In genomic region chr1:38873027-38873969, GRCh38 we compare ENCODE assay signal across 8 cellular contexts. TPM values are rescaled to one million over a fixed set of nuclear protein-coding genes. Genes with fewer than 3 reads are reported as not detected.
A peak's percentile ranks its signal among the peaks of the same experiment; 100 is the strongest.
DNase-seq lines count a peak whose midpoint lies in the region; ATAC-seq and TF ChIP-seq lines count a peak whose summit lies in the region.

TSS of gene MYCBP (minus strand) at chr1:38873348. CDS start at chr1:38873305, 43 bp downstream.

- DNase-seq in Daoy (ENCODE audit: low read depth) (peak; percentile 99), GOT3 (lab: John Stamatoyannopoulos, UW) (peak; percentile 92), LNCaP clone FGC (ENCODE audit: low read depth) (peak; percentile 89), RWPE1 (ENCODE audit: low spot score) (peak; percentile 99), fibroblast of mammary gland (ENCODE audit: low read depth) (peak; percentile 93)
- DNase-seq in naive thymus-derived CD8-positive, alpha-beta T cell = peak; percentile 95 to 99 (median 96)
- DNase-seq in stimulated activated naive CD4-positive, alpha-beta T cell (lab: John Stamatoyannopoulos, UW) = peak; percentile 92 to 96 (median 95)

- H3K4me3 ChIP-seq in LNCaP clone FGC (ENCODE audit: low read depth, low read length) (peak within 1 kb of the TSS; percentile 89), fibroblast of mammary gland (ENCODE audit: control insufficient read depth, low read depth, low read length) (peak within 1 kb of the TSS; percentile 94)

- peak; percentile 100 for ATAC-seq in activated T-helper 17 cell treated with anti-CD3 and anti-CD28 coated beads, Interleukin-2, amount 50 U/mL, for 72 hours (replicated peaks)
- peak; percentile 97 to 99 for ATAC-seq in naive thymus-derived CD8-positive, alpha-beta T cell

- peak within 1 kb of the TSS; percentile 78 for H3K27ac ChIP-seq in RWPE1

- CTCF ChIA-PET in RWPE1 (lab: Yijun Ruan, JAX) = interaction anchor here (0.7 kb wide), 1 partner anchor 11 kb away, joined by 3 read pairs; no protein-coding TSS in a partner anchor

- peaks cover 13% of the 10 kb centered on the region for H3K4me1 Mint-ChIP-seq in activated T-helper 17 cell treated with anti-CD3 and anti-CD28 coated beads, Interleukin-2, amount 50 U/mL, for 72 hours
- peaks cover 12 to 41% (median 35%) of the 10 kb centered on the region in 4 donors for H3K4me1 Mint-ChIP-seq in naive thymus-derived CD8-positive, alpha-beta T cell

- peak within 1 kb of the TSS; percentile 73 for H3K27ac Mint-ChIP-seq in activated T-helper 17 cell treated with anti-CD3 and anti-CD28 coated beads, Interleukin-2, amount 50 U/mL, for 72 hours
- peak within 1 kb of the TSS; percentile 70 to 97 (median 94) for H3K27ac Mint-ChIP-seq in naive thymus-derived CD8-positive, alpha-beta T cell

- H3K4me3 Mint-ChIP-seq in activated T-helper 17 cell treated with anti-CD3 and anti-CD28 coated beads, Interleukin-2, amount 50 U/mL, for 72 hours = peak within 1 kb of the TSS; percentile 82
- peak within 1 kb of the TSS; percentile 82 to 95 (median 93) for H3K4me3 Mint-ChIP-seq in naive thymus-derived CD8-positive, alpha-beta T cell

- TF ChIP-seq CTCF in LNCaP clone FGC (IDR thresholded peaks at IDR 0.05; ENCODE audit: control insufficient read depth, extremely low read depth, insufficient read depth) (no peak; the same call in 1 of the 2 replicates), RWPE1 (conservative IDR thresholded peaks at IDR 0.05; ENCODE audit: low read depth) (no peak), fibroblast of mammary gland (conservative IDR thresholded peaks at IDR 0.05; ENCODE audit: control insufficient read depth, insufficient read depth, low read depth, low read length) (no peak)

- POLR2A ChIA-PET in RWPE1 (lab: Yijun Ruan, JAX; ENCODE audit: low non-redundant PET) = interaction anchor here (1.0 kb wide), 1 partner anchor 153 kb away, joined by 3 read pairs; the partner anchor contains the start of gene NDUFS5
- POLR2A ChIA-PET in naive thymus-derived CD8-positive, alpha-beta T cell (lab: Charles Lee) = interaction anchor here (0.7 to 1.9 kb wide), 6 partner anchors 8 to 159 kb away, joined by 3 to 14 read pairs (median 7); partner anchors contain the start of genes GJA9, NDUFS5 and RRAGC

- H3K27me3 Mint-ChIP-seq in activated T-helper 17 cell treated with anti-CD3 and anti-CD28 coated beads, Interleukin-2, amount 50 U/mL, for 72 hours = no peaks in the 10 kb centered on the region
- peaks cover 0 to 2% (median 0%) of the 10 kb centered on the region in 5 donors for H3K27me3 Mint-ChIP-seq in naive thymus-derived CD8-positive, alpha-beta T cell

- peaks cover 12% of the 10 kb centered on the region for H3K36me3 Mint-ChIP-seq in activated T-helper 17 cell treated with anti-CD3 and anti-CD28 coated beads, Interleukin-2, amount 50 U/mL, for 72 hours (ENCODE audit: low read depth)
- peaks cover 0 to 2% (median 0%) of the 10 kb centered on the region in 3 donors for H3K36me3 Mint-ChIP-seq in naive thymus-derived CD8-positive, alpha-beta T cell

- H3K9me3 Mint-ChIP-seq in activated T-helper 17 cell treated with anti-CD3 and anti-CD28 coated beads, Interleukin-2, amount 50 U/mL, for 72 hours = no peaks in the 10 kb centered on the region
- H3K9me3 Mint-ChIP-seq in naive thymus-derived CD8-positive, alpha-beta T cell = no peaks in the 10 kb centered on the region

RNA-seq across cellular contexts. Expression of gene MYCBP, which starts in this region (rescaled TPM):
- 56.9 and 60.0 TPM in 2 replicates for total RNA-seq in Daoy (2014; rRNA removed; shearing (Covaris generic))
- 10 to 100 TPM; 15.5 to 40.5 TPM for total RNA-seq in activated T-helper 17 cell treated with anti-CD3 and anti-CD28 coated beads, Interleukin-2, amount 50 U/mL, for 72 hours
- total RNA-seq in naive thymus-derived CD8-positive, alpha-beta T cell = 10 to 100 TPM; 12.4 to 13.8 TPM
- polyA plus RNA-seq in naive thymus-derived CD8-positive, alpha-beta T cell = 10 to 100 TPM; 49.6 to 63.8 (median 59.5) TPM

Comparison
In these comparisons a context has a peak if more than half of its experiments do, and no peak if none do; other contexts are left out.
1. Peak in every context shown above with its lines: DNase-seq, ATAC-seq, H3K4me3 ChIP-seq and H3K27ac ChIP-seq.